19 cellular contexts compared by ENCODE assay signal in genomic region chr11:72652871-72653615, GRCh38. TPM values are rescaled to one million over a fixed set of nuclear protein-coding genes. Genes with fewer than 3 reads are reported as not detected.
DNase-seq lines count a peak whose midpoint lies in the region; ATAC-seq, FAIRE-seq and TF ChIP-seq lines count a peak whose summit lies in the region.
"Had no signal": no experiment of that assay in that cellular context is flagged by ENCODE, and none has a peak within 500 bp of the region (broad histone marks: within the 10 kb centered on the region; RNA-seq: fewer than 3 reads in every experiment).

No MANE protein-coding gene starts in this region.

- ATAC-seq in left lobe of liver: no peak
- no peak for ATAC-seq in HG03565 (IDR thresholded peaks at IDR 0.05; ENCODE audit: unreplicated experiment)
- ATAC-seq: activated CD8-positive, alpha-beta memory T cell treated with anti-CD3 and anti-CD28 coated beads, Interleukin-2, amount 10 ng/mL, durations not matched to agents 7 days and 5 days; heart left ventricle; left ventricle myocardium superior; natural killer cell treated with Interleukin-12 subunit alpha and Interleukin-12 subunit beta and Interleukin-15 and Interleukin-18, amount 100 ng/mL, for 72 hours had no signal

- H3K36me3 ChIP-seq in kidney (ENCODE audit: control insufficient read depth in 1 of 2, insufficient read depth in 2 of 2, low read length in 2 of 2): no peaks in the 10 kb centered on the region
- H3K36me3 ChIP-seq: heart left ventricle, sigmoid colon had no signal

- intact Hi-C loops in kidney (cut with DNase I): no loop called here

- DNase-seq in DMS79 (lab: John Stamatoyannopoulos, UW) (peak; percentile 83), NCI-H187 (lab: John Stamatoyannopoulos, UW) (peak; percentile 60 to 71), SHP77 (lab: John Stamatoyannopoulos, UW) (peak; percentile 62 to 84), kidney (peak; percentile 47), SKM-1 treated with dmso at 0.1 percent for 144 hours (lab: John Stamatoyannopoulos, UW; ENCODE audit: unreplicated experiment) (no peak), left lobe of liver (ENCODE audit: low spot score) (no peak)
- no peak for DNase-seq in activated T-cell treated with anti-CD3 and anti-CD28 coated beads, Interleukin-2, amount 50 U/mL, for 24 hours
- DNase-seq: activated CD8-positive, alpha-beta memory T cell treated with anti-CD3 and anti-CD28 coated beads, Interleukin-2, amount 10 ng/mL, durations not matched to agents 7 days and 5 days; heart left ventricle; HFFc6; IMR-90; left ventricle myocardium superior; NCI-H2029 treated with DMSO at 0.1 percent for 48 hours; sigmoid colon had no signal

- H3K4me1 Mint-ChIP-seq in activated T-cell treated with anti-CD3 and anti-CD28 coated beads, Interleukin-2, amount 50 U/mL, for 24 hours (ENCODE audit: low read depth): no peaks in the 10 kb centered on the region
- H3K4me1 Mint-ChIP-seq: activated CD8-positive, alpha-beta memory T cell treated with anti-CD3 and anti-CD28 coated beads, Interleukin-2, amount 10 ng/mL, durations not matched to agents 7 days and 5 days; central memory CD8-positive, alpha-beta T cell had no signal

- no peaks in the 10 kb centered on the region for H3K9me3 ChIP-seq in kidney (ENCODE audit: control insufficient read depth in 1 of 2, low read length in 2 of 2)
- H3K9me3 ChIP-seq: heart left ventricle, sigmoid colon had no signal

- H3K9ac ChIP-seq in kidney (ENCODE audit: low read length in 2 of 2): no peak overlapping the region

- no peaks in the 10 kb centered on the region for H3K9me3 Mint-ChIP-seq in activated T-cell treated with anti-CD3 and anti-CD28 coated beads, Interleukin-2, amount 50 U/mL, for 24 hours
- H3K9me3 Mint-ChIP-seq: central memory CD8-positive, alpha-beta T cell; HFFc6; natural killer cell treated with Interleukin-12 subunit alpha and Interleukin-12 subunit beta and Interleukin-15 and Interleukin-18, amount 100 ng/mL, for 72 hours; stimulated activated naive CD8-positive, alpha-beta T cell treated with anti-CD3 and anti-CD28 coated beads, Interleukin-15, Interleukin-2, amounts not matched to agents 100 ng/mL and 50 ng/mL, for 24 hours had no signal

- H3K4me3 ChIP-seq in kidney (ENCODE audit: low read length in 2 of 2): no peak overlapping the region
- H3K4me3 ChIP-seq: heart left ventricle, sigmoid colon had no signal

- H3K27ac ChIP-seq in kidney (ENCODE audit: low read depth in 2 of 2, low read length in 2 of 2): no peak overlapping the region
- H3K27ac ChIP-seq: heart left ventricle, sigmoid colon had no signal

- FAIRE-seq in kidney (lab: Jason Lieb, UNC): no peak

- H3K4me1 ChIP-seq in kidney (ENCODE audit: control insufficient read depth in 1 of 2, insufficient read depth in 1 of 2, low read depth in 1 of 2, low read length in 2 of 2): no peaks in the 10 kb centered on the region
- H3K4me1 ChIP-seq: heart left ventricle, sigmoid colon had no signal

- no peak overlapping the region for H3K4me3 Mint-ChIP-seq in activated T-cell treated with anti-CD3 and anti-CD28 coated beads, Interleukin-2, amount 50 U/mL, for 24 hours
- H3K4me3 Mint-ChIP-seq: activated CD8-positive, alpha-beta memory T cell treated with anti-CD3 and anti-CD28 coated beads, Interleukin-2, amount 10 ng/mL, durations not matched to agents 7 days and 5 days; activated naive CD8-positive, alpha-beta T cell; central memory CD8-positive, alpha-beta T cell; HFFc6; natural killer cell treated with Interleukin-12 subunit alpha and Interleukin-12 subunit beta and Interleukin-15 and Interleukin-18, amount 100 ng/mL, for 72 hours; stimulated activated naive CD8-positive, alpha-beta T cell treated with anti-CD3 and anti-CD28 coated beads, Interleukin-15, Interleukin-2, amounts not matched to agents 100 ng/mL and 50 ng/mL, for 24 hours had no signal

- no peaks in the 10 kb centered on the region for H3K27me3 Mint-ChIP-seq in activated T-cell treated with anti-CD3 and anti-CD28 coated beads, Interleukin-2, amount 50 U/mL, for 24 hours
- H3K27me3 Mint-ChIP-seq: activated naive CD8-positive, alpha-beta T cell; central memory CD8-positive, alpha-beta T cell; natural killer cell treated with Interleukin-12 subunit alpha and Interleukin-12 subunit beta and Interleukin-15 and Interleukin-18, amount 100 ng/mL, for 72 hours; stimulated activated naive CD8-positive, alpha-beta T cell treated with anti-CD3 and anti-CD28 coated beads, Interleukin-15, Interleukin-2, amounts not matched to agents 100 ng/mL and 50 ng/mL, for 24 hours had no signal

- H3K27ac Mint-ChIP-seq in activated T-cell treated with anti-CD3 and anti-CD28 coated beads, Interleukin-2, amount 50 U/mL, for 24 hours: no peak overlapping the region
- H3K27ac Mint-ChIP-seq: activated CD8-positive, alpha-beta memory T cell treated with anti-CD3 and anti-CD28 coated beads, Interleukin-2, amount 10 ng/mL, durations not matched to agents 7 days and 5 days; activated naive CD8-positive, alpha-beta T cell; HFFc6; natural killer cell treated with Interleukin-12 subunit alpha and Interleukin-12 subunit beta and Interleukin-15 and Interleukin-18, amount 100 ng/mL, for 72 hours; stimulated activated naive CD8-positive, alpha-beta T cell treated with anti-CD3 and anti-CD28 coated beads, Interleukin-15, Interleukin-2, amounts not matched to agents 100 ng/mL and 50 ng/mL, for 24 hours had no signal

- TF ChIP-seq CTCF in kidney (IDR thresholded peaks at IDR 0.05; ENCODE audit: borderline replicate concordance, extremely low read depth, insufficient read depth): no peak

- H3K36me3 Mint-ChIP-seq in activated T-cell treated with anti-CD3 and anti-CD28 coated beads, Interleukin-2, amount 50 U/mL, for 24 hours (ENCODE audit: low read depth): no peaks in the 10 kb centered on the region
- H3K36me3 Mint-ChIP-seq: activated CD8-positive, alpha-beta memory T cell treated with anti-CD3 and anti-CD28 coated beads, Interleukin-2, amount 10 ng/mL, durations not matched to agents 7 days and 5 days; activated naive CD8-positive, alpha-beta T cell; natural killer cell treated with Interleukin-12 subunit alpha and Interleukin-12 subunit beta and Interleukin-15 and Interleukin-18, amount 100 ng/mL, for 72 hours had no signal

RNA-seq across cellular contexts. Expression of gene PDE2A, which starts 21.2 kb away (rescaled TPM):
- 42.0 TPM for total RNA-seq in kidney
- polyA plus RNA-seq in kidney (ENCODE audit: insufficient read depth, low read depth, low replicate concordance): 12.6 TPM
- total RNA-seq in left lobe of liver: 20.3 TPM
- total RNA-seq: IMR-90 had no signal

Comparison
In these comparisons a context has a peak if more than half of its experiments do, and no peak if none do; other contexts are left out.
1. DNase-seq: peak in DMS79 (single experiment), NCI-H187 (2 of 2), SHP77 (2 of 2) and kidney (single experiment); none in SKM-1 treated with dmso at 0.1 percent for 144 hours (single experiment), left lobe of liver (single experiment) and activated T-cell treated with anti-CD3 and anti-CD28 coated beads, Interleukin-2, amount 50 U/mL, for 24 hours (single experiment).